ENCODE assay signal across 9 cellular contexts in genomic region chr14:32513571-32514009, GRCh38.
DNase-seq lines count a peak whose midpoint lies in the region; ATAC-seq and TF ChIP-seq lines count a peak whose summit lies in the region.
"Had no signal": no experiment of that assay in that cellular context is flagged by ENCODE, and none has a peak within 500 bp of the region (broad histone marks: within the 10 kb centered on the region; RNA-seq: fewer than 3 reads in every experiment).

No MANE protein-coding gene starts in this region.

- H3K9me3 ChIP-seq in colonic mucosa (no peaks in the 10 kb centered on the region), osteoblast (ENCODE audit: low read depth, low read length) (no peaks in the 10 kb centered on the region)

- H3K27me3 ChIP-seq in colonic mucosa (no peaks in the 10 kb centered on the region), osteoblast (ENCODE audit: insufficient read depth, low read length) (peaks cover 4% of the 10 kb centered on the region)

- no peak overlapping the region for H3K27ac Mint-ChIP-seq in activated T-helper 1 cell treated with anti-CD3 and anti-CD28 coated beads, Interleukin-12 subunit alpha, Interleukin-12 subunit beta, Interleukin-2, Interleukin-4 antibody, amounts not matched to agents 30 ng/mL and 10 ng/mL and 1 ng/mL, durations not matched to agents 14 hours and 24 hours and 36 hours
- H3K27ac Mint-ChIP-seq: activated naive CD4-positive, alpha-beta T cell treated with anti-CD3 and anti-CD28 coated beads for 36 hours had no signal

- no peak overlapping the region for H2AFZ ChIP-seq in osteoblast (ENCODE audit: low read length)

- DNase-seq in DMS53 treated with DMSO at 0.1 percent for 48 hours (lab: John Stamatoyannopoulos, UW; ENCODE audit: unreplicated experiment) (peak; percentile 3), NCI-H2029 (lab: John Stamatoyannopoulos, UW) (peak; percentile 48), colonic mucosa (no peak), osteoblast (ENCODE audit: insufficient read length, low spot score, missing footprints) (no peak), activated gamma-delta T cell treated with Interleukin-2 at 50 U/mL for 16 hours (no peak), putamen (ENCODE audit: low spot score) (no peak)
- DNase-seq in activated T-helper 1 cell treated with anti-CD3 and anti-CD28 coated beads, Interleukin-12 subunit alpha, Interleukin-12 subunit beta, Interleukin-2, Interleukin-4 antibody, amounts not matched to agents 30 ng/mL and 10 ng/mL and 1 ng/mL, durations not matched to agents 14 hours and 24 hours and 36 hours (ENCODE audit: low spot score) = no peak
- DNase-seq in stimulated activated naive CD8-positive, alpha-beta T cell treated with anti-CD3 and anti-CD28 coated beads, Interleukin-15, Interleukin-2, amounts not matched to agents 100 U/mL and 50 U/mL, for 24 hours = no peak
- DNase-seq: activated naive CD4-positive, alpha-beta T cell treated with anti-CD3 and anti-CD28 coated beads for 36 hours had no signal

- TF ChIP-seq CTCF in colonic mucosa (IDR thresholded peaks at IDR 0.05) (peak; percentile 41), osteoblast (IDR thresholded peaks at IDR 0.05; ENCODE audit: extremely low read depth, low read depth, low read length) (peak; percentile 61)

- no peaks in the 10 kb centered on the region for H3K4me1 Mint-ChIP-seq in activated T-helper 1 cell treated with anti-CD3 and anti-CD28 coated beads, Interleukin-12 subunit alpha, Interleukin-12 subunit beta, Interleukin-2, Interleukin-4 antibody, amounts not matched to agents 30 ng/mL and 10 ng/mL and 1 ng/mL, durations not matched to agents 14 hours and 24 hours and 36 hours (ENCODE audit: low read depth)

- H3K4me3 Mint-ChIP-seq in activated T-helper 1 cell treated with anti-CD3 and anti-CD28 coated beads, Interleukin-12 subunit alpha, Interleukin-12 subunit beta, Interleukin-2, Interleukin-4 antibody, amounts not matched to agents 30 ng/mL and 10 ng/mL and 1 ng/mL, durations not matched to agents 14 hours and 24 hours and 36 hours = no peak overlapping the region
- H3K4me3 Mint-ChIP-seq: activated naive CD4-positive, alpha-beta T cell treated with anti-CD3 and anti-CD28 coated beads for 36 hours had no signal

- no peaks in the 10 kb centered on the region for H3K9me3 Mint-ChIP-seq in activated T-helper 1 cell treated with anti-CD3 and anti-CD28 coated beads, Interleukin-12 subunit alpha, Interleukin-12 subunit beta, Interleukin-2, Interleukin-4 antibody, amounts not matched to agents 30 ng/mL and 10 ng/mL and 1 ng/mL, durations not matched to agents 14 hours and 24 hours and 36 hours

- no peak overlapping the region for H3K9ac ChIP-seq in colonic mucosa (ENCODE audit: low read depth in 2 of 2, low read length in 2 of 2)

- H3K27ac ChIP-seq in colonic mucosa = no peak overlapping the region
- H3K27ac ChIP-seq in osteoblast (ENCODE audit: low read depth, low read length) = no peak overlapping the region

- ATAC-seq in stimulated activated naive CD8-positive, alpha-beta T cell treated with anti-CD3 and anti-CD28 coated beads, Interleukin-15, Interleukin-2, amounts not matched to agents 100 U/mL and 50 U/mL, for 24 hours = no peak

- H3K4me1 ChIP-seq in colonic mucosa (no peaks in the 10 kb centered on the region), osteoblast (ENCODE audit: insufficient read depth, low read length) (peaks cover 30% of the 10 kb centered on the region)

- H3K4me3 ChIP-seq in colonic mucosa = no peak overlapping the region
- no peak overlapping the region for H3K4me3 ChIP-seq in osteoblast (ENCODE audit: insufficient read depth, low read length)

- H3K4me2 ChIP-seq in osteoblast (ENCODE audit: insufficient read depth, low read length) = no peak overlapping the region

- H3K79me2 ChIP-seq in osteoblast (ENCODE audit: insufficient read depth, low read length) = no peaks in the 10 kb centered on the region

- intact Hi-C loops in colonic mucosa (cut with DNase I) = no loop called here
- intact Hi-C loops in activated T-helper 1 cell treated with anti-CD3 and anti-CD28 coated beads, Interleukin-12 subunit alpha, Interleukin-12 subunit beta, Interleukin-2, Interleukin-4 antibody, amounts not matched to agents 30 ng/mL and 10 ng/mL and 1 ng/mL, durations not matched to agents 14 hours and 24 hours and 36 hours (cut with micrococcal nuclease) = no loop called here

- no peaks in the 10 kb centered on the region for H3K36me3 ChIP-seq in colonic mucosa
- no peaks in the 10 kb centered on the region for H3K36me3 ChIP-seq in osteoblast (ENCODE audit: insufficient read depth, low read length)

- H4K20me1 ChIP-seq in osteoblast (ENCODE audit: insufficient read depth, low read length) = no peaks in the 10 kb centered on the region

- H3K36me3 Mint-ChIP-seq in activated T-helper 1 cell treated with anti-CD3 and anti-CD28 coated beads, Interleukin-12 subunit alpha, Interleukin-12 subunit beta, Interleukin-2, Interleukin-4 antibody, amounts not matched to agents 30 ng/mL and 10 ng/mL and 1 ng/mL, durations not matched to agents 14 hours and 24 hours and 36 hours (ENCODE audit: low read depth) = no peaks in the 10 kb centered on the region

- peaks cover 7% of the 10 kb centered on the region for H3K27me3 Mint-ChIP-seq in activated T-helper 1 cell treated with anti-CD3 and anti-CD28 coated beads, Interleukin-12 subunit alpha, Interleukin-12 subunit beta, Interleukin-2, Interleukin-4 antibody, amounts not matched to agents 30 ng/mL and 10 ng/mL and 1 ng/mL, durations not matched to agents 14 hours and 24 hours and 36 hours (ENCODE audit: insufficient read depth)

Comparison
In these comparisons a context has a peak if more than half of its experiments do, and no peak if none do; other contexts are left out.
1. DNase-seq: peak in DMS53 treated with DMSO at 0.1 percent for 48 hours (single experiment) and NCI-H2029 (single experiment); none in colonic mucosa (single experiment), osteoblast (single experiment), activated gamma-delta T cell treated with Interleukin-2 at 50 U/mL for 16 hours (single experiment), activated T-helper 1 cell treated with anti-CD3 and anti-CD28 coated beads, Interleukin-12 subunit alpha, Interleukin-12 subunit beta, Interleukin-2, Interleukin-4 antibody, amounts not matched to agents 30 ng/mL and 10 ng/mL and 1 ng/mL, durations not matched to agents 14 hours and 24 hours and 36 hours (single experiment), putamen (single experiment) and stimulated activated naive CD8-positive, alpha-beta T cell treated with anti-CD3 and anti-CD28 coated beads, Interleukin-15, Interleukin-2, amounts not matched to agents 100 U/mL and 50 U/mL, for 24 hours (single experiment).